8 cellular contexts compared by ENCODE assay signal in the genomic region with DNA sequence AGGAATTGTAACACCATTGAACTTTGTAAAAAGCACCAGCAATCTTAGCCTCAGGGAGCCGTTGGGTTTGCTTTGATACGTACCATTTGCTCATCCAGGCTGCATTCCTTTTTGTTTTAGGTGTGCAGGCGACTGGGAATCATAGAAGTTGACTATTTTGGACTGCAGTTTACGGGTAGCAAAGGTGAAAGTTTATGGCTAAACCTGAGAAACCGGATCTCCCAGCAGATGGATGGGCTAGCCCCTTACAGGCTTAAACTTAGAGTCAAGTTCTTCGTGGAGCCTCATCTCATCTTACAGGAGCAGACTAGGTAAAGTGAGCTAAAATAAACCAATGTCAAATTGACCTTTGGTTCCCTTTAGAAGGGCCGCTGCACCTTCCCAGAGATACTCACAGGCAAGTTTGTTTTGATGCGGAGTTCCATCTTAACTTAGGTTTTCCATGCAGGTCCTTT. TPM values are rescaled to one million over a fixed set of nuclear protein-coding genes. Genes with fewer than 3 reads are reported as not detected.
DNase-seq lines count a peak whose midpoint lies in the region; ATAC-seq and TF ChIP-seq lines count a peak whose summit lies in the region.

No MANE protein-coding gene starts in this region.

- H3K36me3 Mint-ChIP-seq in dendritic cell treated with granulocyte-macrophage colony-stimulating factor and Interleukin-4, amounts not matched to agents 40 ng/mL and 50 ng/mL, for 4 days (ENCODE audit: low read depth): peaks cover 50% of the 10 kb centered on the region
- H3K36me3 Mint-ChIP-seq in naive thymus-derived CD8-positive, alpha-beta T cell: peaks cover 4 to 40% (median 23%) of the 10 kb centered on the region in 3 donors

- in situ Hi-C loops in GM13977 (cut with MboI; ENCODE audit: low pct_unique_long_range_greater_than_20kb, low sequenced_read_pairs, unreplicated experiment): no loop called here

- ATAC-seq in GM18517 (IDR thresholded peaks at IDR 0.05; ENCODE audit: unreplicated experiment) (peak; percentile 2), GM21447 (IDR thresholded peaks at IDR 0.05; ENCODE audit: unreplicated experiment) (no peak)
- no peak for ATAC-seq in naive thymus-derived CD8-positive, alpha-beta T cell

- H3K27me3 Mint-ChIP-seq in dendritic cell treated with granulocyte-macrophage colony-stimulating factor and Interleukin-4, amounts not matched to agents 40 ng/mL and 50 ng/mL, for 4 days: peaks cover 6% of the 10 kb centered on the region
- H3K27me3 Mint-ChIP-seq in naive thymus-derived CD8-positive, alpha-beta T cell: no peaks in the 10 kb centered on the region

- H3K27ac Mint-ChIP-seq in dendritic cell treated with granulocyte-macrophage colony-stimulating factor and Interleukin-4, amounts not matched to agents 40 ng/mL and 50 ng/mL, for 4 days: peak overlapping the region; percentile 90
- peak overlapping the region; percentile 85 to 99 (median 96) for H3K27ac Mint-ChIP-seq in naive thymus-derived CD8-positive, alpha-beta T cell

- TF ChIP-seq CTCF in GM13977 (IDR thresholded peaks at IDR 0.05; ENCODE audit: extremely low read depth, insufficient read depth, missing control alignments): no peak

- H3K4me3 Mint-ChIP-seq in dendritic cell treated with granulocyte-macrophage colony-stimulating factor and Interleukin-4, amounts not matched to agents 40 ng/mL and 50 ng/mL, for 4 days: peak overlapping the region; percentile 92
- peak overlapping the region; percentile 86 to 99 (median 95) for H3K4me3 Mint-ChIP-seq in naive thymus-derived CD8-positive, alpha-beta T cell

- DNase-seq in NCI-H69 (lab: John Stamatoyannopoulos, UW) (peak; percentile 65), NCI-H1930 (lab: John Stamatoyannopoulos, UW) (no peak), epidermal melanocyte (ENCODE audit: insufficient read length, low spot score) (no peak), GM13977 (ENCODE audit: low spot score) (no peak)
- DNase-seq in naive thymus-derived CD8-positive, alpha-beta T cell: no peak

- intact Hi-C loops in dendritic cell treated with granulocyte-macrophage colony-stimulating factor and Interleukin-4, amounts not matched to agents 40 ng/mL and 50 ng/mL, for 4 days (cut with micrococcal nuclease): loop anchor here (5.0 kb wide), 1 partner anchor 52 kb away; no protein-coding TSS in a partner anchor

- POLR2A ChIA-PET in naive thymus-derived CD8-positive, alpha-beta T cell (lab: Charles Lee): interaction anchor here (0.6 to 5.8 kb wide), 5 partner anchors 10 to 640 kb away, joined by 3 to 81 read pairs (median 4); no protein-coding TSS in a partner anchor

- H3K9me3 Mint-ChIP-seq in dendritic cell treated with granulocyte-macrophage colony-stimulating factor and Interleukin-4, amounts not matched to agents 40 ng/mL and 50 ng/mL, for 4 days: no peaks in the 10 kb centered on the region
- H3K9me3 Mint-ChIP-seq in naive thymus-derived CD8-positive, alpha-beta T cell: no peaks in the 10 kb centered on the region

- peaks cover 29% of the 10 kb centered on the region for H3K4me1 Mint-ChIP-seq in dendritic cell treated with granulocyte-macrophage colony-stimulating factor and Interleukin-4, amounts not matched to agents 40 ng/mL and 50 ng/mL, for 4 days (ENCODE audit: low read depth)
- H3K4me1 Mint-ChIP-seq in naive thymus-derived CD8-positive, alpha-beta T cell: peaks cover 19 to 59% (median 34%) of the 10 kb centered on the region in 4 donors

RNA-seq across cellular contexts. Expression of a gene that starts 1.6 kb away (rescaled TPM):
- total RNA-seq in naive thymus-derived CD8-positive, alpha-beta T cell: 10 to 100 TPM; 23.1 to 23.3 TPM
- 100 to 1,000 TPM in 1 of 3 donors, 10 to 100 TPM in 2; 72.6 to 108 (median 86.8) TPM for polyA plus RNA-seq in naive thymus-derived CD8-positive, alpha-beta T cell
